Comparison of ENCODE assay signal across 29 cellular contexts in genomic region chr15:59221479-59221878, GRCh38. TPM values are rescaled to one million over a fixed set of nuclear protein-coding genes. Genes with fewer than 3 reads are reported as not detected.
A peak's percentile ranks its signal among the peaks of the same experiment; 100 is the strongest.
DNase-seq lines count a peak whose midpoint lies in the region; ATAC-seq, FAIRE-seq and TF ChIP-seq lines count a peak whose summit lies in the region.
"Had no signal": no experiment of that assay in that cellular context is flagged by ENCODE, and none has a peak within 500 bp of the region (broad histone marks: within the 10 kb centered on the region; RNA-seq: fewer than 3 reads in every experiment).

No MANE protein-coding gene starts in this region.

- TF ChIP-seq POLR2A in GM12891 (IDR thresholded peaks at IDR 0.05; ENCODE audit: low read depth, low read length), result no peak

- peak overlapping the region; percentile 55 to 66 for H3K27ac ChIP-seq in ascending aorta
- H3K27ac ChIP-seq in kidney (ENCODE audit: low read depth in 2 of 2, low read length in 2 of 2), result peak overlapping the region in 1 of 2 donors; percentile 28
- H3K27ac ChIP-seq in thoracic aorta, result peak overlapping the region; percentile 40 to 64
- H3K27ac ChIP-seq: HL-60, psoas muscle had no signal

- intact Hi-C loops in ascending aorta (cut with DNase I) (no loop called here), kidney (cut with DNase I) (no loop called here)

- H3K36me3 ChIP-seq in ascending aorta, result peaks cover 8 to 51% of the 10 kb centered on the region in 2 donors
- peaks cover 7 to 16% of the 10 kb centered on the region in 2 donors for H3K36me3 ChIP-seq in kidney (ENCODE audit: control insufficient read depth in 1 of 2, insufficient read depth in 2 of 2, low read length in 2 of 2)
- peaks cover 16% of the 10 kb centered on the region for H3K36me3 ChIP-seq in thoracic aorta

- H3K4me1 ChIP-seq in ascending aorta (peaks cover 0 to 10% of the 10 kb centered on the region in 2 donors), kidney (ENCODE audit: control insufficient read depth in 1 of 2, insufficient read depth in 1 of 2, low read depth in 1 of 2, low read length in 2 of 2) (peaks cover 4 to 12% of the 10 kb centered on the region in 2 donors), thoracic aorta (ENCODE audit: control insufficient read depth in 1 of 2, low read depth in 2 of 2) (peaks cover 24 to 37% of the 10 kb centered on the region in 2 donors)

- H3K4me3 ChIP-seq in ascending aorta, result no peak overlapping the region
- no peak overlapping the region for H3K4me3 ChIP-seq in kidney (ENCODE audit: low read length in 2 of 2)
- H3K4me3 ChIP-seq in thoracic aorta, result no peak overlapping the region
- H3K4me3 ChIP-seq: psoas muscle, tibial nerve had no signal

- H3K9ac ChIP-seq in kidney (ENCODE audit: low read length in 2 of 2), result no peak overlapping the region

- DNase-seq in GM12891 (ENCODE audit: insufficient read length, low spot score) (no peak), ascending aorta (ENCODE audit: low spot score in 2 of 2) (no peak), kidney (peak; percentile 79), thoracic aorta (ENCODE audit: low spot score) (no peak), NOMO-1 treated with dmso at 0.1 percent for 144 hours (lab: John Stamatoyannopoulos, UW; ENCODE audit: unreplicated experiment) (no peak), SK-N-DZ (ENCODE audit: low spot score) (no peak)
- DNase-seq: activated CD4-positive, alpha-beta T cell treated with anti-CD3 and anti-CD28 coated beads, Interleukin-2, amount 50 U/mL, for 48 hours; activated CD4-positive, CD25-positive, alpha-beta regulatory T cell; activated naive CD4-positive, alpha-beta T cell treated with anti-CD3 and anti-CD28 coated beads for 36 hours; C1 segment of cervical spinal cord; COR-L47; cortex of kidney; DMS79; hippocampal formation; left colon; NCI-H1092; NCI-H187; NCI-H526; psoas muscle; SHP77; stimulated activated naive CD8-positive, alpha-beta T cell treated with anti-CD3 and anti-CD28 coated beads, Interleukin-15, amount 100 ng/mL, for 72 hours; T-cell had no signal

- peak; percentile 41 for FAIRE-seq in GM12891 (lab: Jason Lieb, UNC)
- no peak for FAIRE-seq in kidney (lab: Jason Lieb, UNC)
- FAIRE-seq: H1, HepG2 had no signal

- H3K9me3 ChIP-seq in ascending aorta, result no peaks in the 10 kb centered on the region
- no peaks in the 10 kb centered on the region for H3K9me3 ChIP-seq in kidney (ENCODE audit: control insufficient read depth in 1 of 2, low read length in 2 of 2)
- H3K9me3 ChIP-seq in thoracic aorta, result no peaks in the 10 kb centered on the region
- H3K9me3 ChIP-seq: psoas muscle, tibial nerve had no signal

- no peaks in the 10 kb centered on the region for H3K27me3 ChIP-seq in ascending aorta
- no peaks in the 10 kb centered on the region for H3K27me3 ChIP-seq in thoracic aorta (replicated peaks; ENCODE audit: insufficient read depth)
- H3K27me3 ChIP-seq: tibial nerve had no signal

- ATAC-seq in thoracic aorta (ENCODE audit: insufficient number of reproducible peaks, low FRiP score, low read depth) (no peak), GM21515 (IDR thresholded peaks at IDR 0.05; ENCODE audit: unreplicated experiment) (no peak)
- ATAC-seq: HepG2; left colon; psoas muscle; stimulated activated naive CD8-positive, alpha-beta T cell treated with anti-CD3 and anti-CD28 coated beads, Interleukin-15, amount 100 ng/mL, for 72 hours; T-cell had no signal

- TF ChIP-seq CTCF in ascending aorta (IDR thresholded peaks at IDR 0.05) (no peak), kidney (IDR thresholded peaks at IDR 0.05; ENCODE audit: borderline replicate concordance, extremely low read depth, insufficient read depth) (no peak), thoracic aorta (IDR thresholded peaks at IDR 0.05) (no peak)

TF ChIP-seq in GM12891, 5 proteins besides CTCF, POLR2A, EP300 and RAD21:
- TF ChIP-seq POU2F2 (IDR thresholded peaks at IDR 0.05; ENCODE audit: low read depth, low read length), result no peak
- no peak for TF ChIP-seq PAX5 (IDR thresholded peaks at IDR 0.05; ENCODE audit: insufficient read depth, low read length, severe bottlenecking)
- no peak for TF ChIP-seq TAF1 (IDR thresholded peaks at IDR 0.05; ENCODE audit: low read depth, low read length)
- no peak for TF ChIP-seq SPI1 (IDR thresholded peaks at IDR 0.05; ENCODE audit: low read depth, low read length)
- TF ChIP-seq POLR2AphosphoS5 (IDR thresholded peaks at IDR 0.05; ENCODE audit: low read depth, low read length), result no peak; the same call in none of the 2 replicates

RNA-seq across cellular contexts. Expression of gene LDHAL6B, which starts 14.8 kb away (rescaled TPM):
- 0.30 TPM for polyA plus RNA-seq in GM12891 (2012; ENCODE audit: low read depth, missing spikeins)
- total RNA-seq in ascending aorta (not detected), kidney (not detected), thoracic aorta (not detected)
- polyA plus RNA-seq in kidney (ENCODE audit: insufficient read depth, low read depth, low replicate concordance), result not detected
- not detected in 2 replicates for polyA plus RNA-seq in SK-N-DZ (2014; cell fraction: cytosol; rRNA removed)
- not detected in 2 replicates for polyA plus RNA-seq in SK-N-DZ (2014; cell fraction: nucleus; rRNA removed)
- total RNA-seq: activated naive CD4-positive, alpha-beta T cell treated with anti-CD3 and anti-CD28 coated beads for 36 hours; activated T-helper 1 cell treated with anti-CD3 and anti-CD28 coated beads, Interleukin-12 subunit alpha, Interleukin-12 subunit beta, Interleukin-2, Interleukin-4 antibody, amounts not matched to agents 30 ng/mL and 10 ng/mL and 1 ng/mL, durations not matched to agents 14 hours and 24 hours and 36 hours; H1; HepG2; left colon; LHCN-M2; psoas muscle; T-cell; tibial nerve had no signal
- polyA plus RNA-seq: H1, HepG2 had no signal
